In genomic region chr2:201233192-201234166, GRCh38 we compare ENCODE assay signal across 1 cellular context.
TF ChIP-seq lines count a peak whose summit lies in the region.

No MANE protein-coding gene starts in this region.

TF ChIP-seq in GM12878, 131 proteins besides CTCF, POLR2A, EP300 and RAD21 (continued from another document and continues in another):
- TF ChIP-seq, protein P1, sequence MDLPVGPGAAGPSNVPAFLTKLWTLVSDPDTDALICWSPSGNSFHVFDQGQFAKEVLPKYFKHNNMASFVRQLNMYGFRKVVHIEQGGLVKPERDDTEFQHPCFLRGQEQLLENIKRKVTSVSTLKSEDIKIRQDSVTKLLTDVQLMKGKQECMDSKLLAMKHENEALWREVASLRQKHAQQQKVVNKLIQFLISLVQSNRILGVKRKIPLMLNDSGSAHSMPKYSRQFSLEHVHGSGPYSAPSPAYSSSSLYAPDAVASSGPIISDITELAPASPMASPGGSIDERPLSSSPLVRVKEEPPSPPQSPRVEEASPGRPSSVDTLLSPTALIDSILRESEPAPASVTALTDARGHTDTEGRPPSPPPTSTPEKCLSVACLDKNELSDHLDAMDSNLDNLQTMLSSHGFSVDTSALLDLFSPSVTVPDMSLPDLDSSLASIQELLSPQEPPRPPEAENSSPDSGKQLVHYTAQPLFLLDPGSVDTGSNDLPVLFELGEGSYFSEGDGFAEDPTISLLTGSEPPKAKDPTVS (IDR thresholded peaks at IDR 0.05; ENCODE audit: low read depth, low read length), result no peak
- no peak for TF ChIP-seq NFYA (IDR thresholded peaks at IDR 0.05; ENCODE audit: borderline replicate concordance, low read depth, low read length)
- TF ChIP-seq MLLT1 (IDR thresholded peaks at IDR 0.05), result peak; percentile 46; the same call in 1 of the 2 replicates
- peak; percentile 88 for TF ChIP-seq NBN (IDR thresholded peaks at IDR 0.05)
- TF ChIP-seq IKZF2 (IDR thresholded peaks at IDR 0.05), result peak; percentile 78 to 83
- peak; percentile 85 for TF ChIP-seq MAX (IDR thresholded peaks at IDR 0.05; ENCODE audit: low read depth, low read length)
- TF ChIP-seq, protein P2, sequence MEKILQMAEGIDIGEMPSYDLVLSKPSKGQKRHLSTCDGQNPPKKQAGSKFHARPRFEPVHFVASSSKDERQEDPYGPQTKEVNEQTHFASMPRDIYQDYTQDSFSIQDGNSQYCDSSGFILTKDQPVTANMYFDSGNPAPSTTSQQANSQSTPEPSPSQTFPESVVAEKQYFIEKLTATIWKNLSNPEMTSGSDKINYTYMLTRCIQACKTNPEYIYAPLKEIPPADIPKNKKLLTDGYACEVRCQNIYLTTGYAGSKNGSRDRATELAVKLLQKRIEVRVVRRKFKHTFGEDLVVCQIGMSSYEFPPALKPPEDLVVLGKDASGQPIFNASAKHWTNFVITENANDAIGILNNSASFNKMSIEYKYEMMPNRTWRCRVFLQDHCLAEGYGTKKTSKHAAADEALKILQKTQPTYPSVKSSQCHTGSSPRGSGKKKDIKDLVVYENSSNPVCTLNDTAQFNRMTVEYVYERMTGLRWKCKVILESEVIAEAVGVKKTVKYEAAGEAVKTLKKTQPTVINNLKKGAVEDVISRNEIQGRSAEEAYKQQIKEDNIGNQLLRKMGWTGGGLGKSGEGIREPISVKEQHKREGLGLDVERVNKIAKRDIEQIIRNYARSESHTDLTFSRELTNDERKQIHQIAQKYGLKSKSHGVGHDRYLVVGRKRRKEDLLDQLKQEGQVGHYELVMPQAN (conservative IDR thresholded peaks at IDR 0.05), result peak; percentile 84
- TF ChIP-seq KLF5 (IDR thresholded peaks at IDR 0.05; ENCODE audit: partially characterized antibody), result no peak
- no peak for TF ChIP-seq ZNF592 (IDR thresholded peaks at IDR 0.05)
- peak; percentile 35; the same call in 1 of the 2 replicates for TF ChIP-seq ATF7 (IDR thresholded peaks at IDR 0.05; ENCODE audit: low read depth)
- no peak for TF ChIP-seq SIX5 (IDR thresholded peaks at IDR 0.05; ENCODE audit: low read depth, low read length, severe bottlenecking)
- TF ChIP-seq TCF7 (IDR thresholded peaks at IDR 0.05; ENCODE audit: borderline replicate concordance), result no peak
- TF ChIP-seq IRF5 (IDR thresholded peaks at IDR 0.05; ENCODE audit: borderline replicate concordance), result no peak
- TF ChIP-seq RUNX3 (IDR thresholded peaks at IDR 0.05; ENCODE audit: low read length), result peak; percentile 59; the same call in 1 of the 2 replicates
- TF ChIP-seq NFIC (IDR thresholded peaks at IDR 0.05; ENCODE audit: low read depth, low read length), result no peak; the same call in 1 of the 2 replicates
- TF ChIP-seq FOXM1 (IDR thresholded peaks at IDR 0.05; ENCODE audit: low read depth, low read length), result no peak
- TF ChIP-seq MXI1 (IDR thresholded peaks at IDR 0.05; ENCODE audit: low read depth, low read length), result peak; percentile 86
- TF ChIP-seq IKZF1 (conservative IDR thresholded peaks at IDR 0.05), result peak; percentile 53; the same call in 1 of the 2 replicates
- no peak for TF ChIP-seq FOS (IDR thresholded peaks at IDR 0.05; ENCODE audit: borderline replicate concordance, extremely low read depth, insufficient read length)
- TF ChIP-seq KDM1A (IDR thresholded peaks at IDR 0.05; ENCODE audit: borderline replicate concordance), result no peak
- TF ChIP-seq, protein P3, sequence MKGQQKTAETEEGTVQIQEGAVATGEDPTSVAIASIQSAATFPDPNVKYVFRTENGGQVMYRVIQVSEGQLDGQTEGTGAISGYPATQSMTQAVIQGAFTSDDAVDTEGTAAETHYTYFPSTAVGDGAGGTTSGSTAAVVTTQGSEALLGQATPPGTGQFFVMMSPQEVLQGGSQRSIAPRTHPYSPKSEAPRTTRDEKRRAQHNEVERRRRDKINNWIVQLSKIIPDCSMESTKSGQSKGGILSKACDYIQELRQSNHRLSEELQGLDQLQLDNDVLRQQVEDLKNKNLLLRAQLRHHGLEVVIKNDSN (IDR thresholded peaks at IDR 0.05; ENCODE audit: borderline replicate concordance, extremely low read length, insufficient read depth, low read depth, low read length), result peak; percentile 64
- 0 out of 2 replicates have a peak, but pooled peaks have one; percentile 16 for TF ChIP-seq PAX5 (IDR thresholded peaks at IDR 0.05; ENCODE audit: borderline replicate concordance, low read depth, low read length)
- no peak for TF ChIP-seq E4F1 (IDR thresholded peaks at IDR 0.05; ENCODE audit: borderline replicate concordance, partially characterized antibody)
- peak; percentile 84 for TF ChIP-seq HDGF (IDR thresholded peaks at IDR 0.05)
- peak; percentile 32 for TF ChIP-seq SP1 (IDR thresholded peaks at IDR 0.05; ENCODE audit: low read depth, low read length)
- TF ChIP-seq ATF2 (IDR thresholded peaks at IDR 0.05; ENCODE audit: low read length), result no peak
- no peak for TF ChIP-seq ESRRA (IDR thresholded peaks at IDR 0.05; ENCODE audit: low read length)
- peak; percentile 48; the same call in 1 of the 2 replicates for TF ChIP-seq ZNF687 (IDR thresholded peaks at IDR 0.05)
- TF ChIP-seq YBX1 (IDR thresholded peaks at IDR 0.05), result no peak
- TF ChIP-seq BRCA1 (IDR thresholded peaks at IDR 0.05; ENCODE audit: low read depth, low read length), result no peak
- peak; percentile 82 to 88 for TF ChIP-seq BHLHE40 (IDR thresholded peaks at IDR 0.05; ENCODE audit: borderline replicate concordance in 1 of 2, low read depth in 2 of 2, low read length in 1 of 2)
- 0 out of 2 replicates have a peak, but pooled peaks have one; percentile 61 for TF ChIP-seq CBX5 (IDR thresholded peaks at IDR 0.05; ENCODE audit: low read depth)
- 0 out of 2 replicates have a peak, but pooled peaks have one; percentile 1 for TF ChIP-seq SPI1 (IDR thresholded peaks at IDR 0.05; ENCODE audit: borderline replicate concordance, insufficient read depth, low read depth, low read length)
- TF ChIP-seq ETV6 (conservative IDR thresholded peaks at IDR 0.05 in 1 of 2, IDR thresholded peaks at IDR 0.05 in 1 of 2; ENCODE audit: borderline replicate concordance in 1 of 2, low read depth in 1 of 2), result peak in 1 of 2 experiments; percentile 48; a peak in 1 of 4 replicates
- TF ChIP-seq NR2F1 (conservative IDR thresholded peaks at IDR 0.05), result no peak
- peak; percentile 41; the same call in 1 of the 2 replicates for TF ChIP-seq EED (IDR thresholded peaks at IDR 0.05; ENCODE audit: low read depth)
- peak; percentile 10; the same call in 1 of the 2 replicates for TF ChIP-seq BCL11A (IDR thresholded peaks at IDR 0.05; ENCODE audit: low read depth, low read length)
